In genomic region chr2:130347220-130347925, GRCh38 we compare ENCODE assay signal across 19 cellular contexts.
"Had no signal": no experiment of that assay in that cellular context is flagged by ENCODE, and none has a peak within 500 bp of the region (broad histone marks: within the 10 kb centered on the region; RNA-seq: fewer than 3 reads in every experiment).

No MANE protein-coding gene starts in this region.

- DNase-seq: activated CD4-positive, alpha-beta T cell treated with anti-CD3 and anti-CD28 coated beads for 48 hours; activated CD8-positive, alpha-beta memory T cell treated with anti-CD3 and anti-CD28 coated beads for 24 hours; activated CD8-positive, alpha-beta memory T cell treated with anti-CD3 and anti-CD28 coated beads, Interleukin-2, amount 50 U/mL, for 48 hours; activated gamma-delta T cell treated with Interleukin-2 at 50 U/mL for 16 hours; cortex of kidney; erythroblast; naive B cell; psoas muscle; SW 1271 had no signal

- H3K27me3 ChIP-seq: ascending aorta, tibial nerve had no signal

- H3K27ac Mint-ChIP-seq: T-helper 2 cell treated with Interferon-gamma antibody and Interleukin-4, amounts not matched to agents 5 μg/mL and 100 μg/mL, for 36 hours; WTC11 had no signal

- H3K27me3 Mint-ChIP-seq: central memory CD8-positive, alpha-beta T cell; naive B cell; stimulated activated naive CD8-positive, alpha-beta T cell treated with anti-CD3 and anti-CD28 coated beads, Interleukin-15, Interleukin-2, amounts not matched to agents 100 ng/mL and 50 ng/mL, for 24 hours had no signal

- H3K27ac ChIP-seq: ascending aorta, psoas muscle, skin epidermis, tibial nerve had no signal

- H3K4me3 Mint-ChIP-seq: central memory CD8-positive, alpha-beta T cell; stimulated activated naive CD8-positive, alpha-beta T cell treated with anti-CD3 and anti-CD28 coated beads, Interleukin-15, Interleukin-2, amounts not matched to agents 100 ng/mL and 50 ng/mL, for 24 hours; T-helper 2 cell treated with Interferon-gamma antibody and Interleukin-4, amounts not matched to agents 5 μg/mL and 100 μg/mL, for 36 hours; WTC11 had no signal

- ATAC-seq: left lobe of liver, mucosa of descending colon, psoas muscle, right cardiac atrium, WTC11 had no signal

- H3K9me3 Mint-ChIP-seq: central memory CD8-positive, alpha-beta T cell; stimulated activated naive CD8-positive, alpha-beta T cell treated with anti-CD3 and anti-CD28 coated beads, Interleukin-15, Interleukin-2, amounts not matched to agents 100 ng/mL and 50 ng/mL, for 24 hours; T-helper 2 cell treated with Interferon-gamma antibody and Interleukin-4, amounts not matched to agents 5 μg/mL and 100 μg/mL, for 36 hours; WTC11 had no signal

- H3K9me3 ChIP-seq: ascending aorta, mucosa of descending colon, psoas muscle, tibial nerve had no signal

- H3K4me3 ChIP-seq: ascending aorta, mucosa of descending colon, psoas muscle, skin epidermis, tibial nerve had no signal
